Comparison of ENCODE assay signal across 8 cellular contexts in genomic region chr17:8125947-8126305, GRCh38. TPM values are rescaled to one million over a fixed set of nuclear protein-coding genes. Genes with fewer than 3 reads are reported as not detected.
A peak's percentile ranks its signal among the peaks of the same experiment; 100 is the strongest.
DNase-seq lines count a peak whose midpoint lies in the region; ATAC-seq and TF ChIP-seq lines count a peak whose summit lies in the region.

No MANE protein-coding gene starts in this region.

- H2BK5ac ChIP-seq in IMR-90 (ENCODE audit: low read depth, low read length, poor library complexity, severe bottlenecking), result no peak overlapping the region

- no peak for TF ChIP-seq POLR2A in IMR-90 (IDR thresholded peaks at IDR 0.05; ENCODE audit: low read depth, low read length)

- no peak overlapping the region for H3K4ac ChIP-seq in IMR-90 (ENCODE audit: low read depth, low read length)

- no peak overlapping the region for H3K14ac ChIP-seq in IMR-90 (replicated peaks; ENCODE audit: low read depth, low read length)

- H3K27ac Mint-ChIP-seq in Caco-2 (ENCODE audit: unreplicated experiment), result peak overlapping the region; percentile 64
- H3K27ac Mint-ChIP-seq in activated naive CD8-positive, alpha-beta T cell, result peak overlapping the region; percentile 95
- peak overlapping the region; percentile 75 for H3K27ac Mint-ChIP-seq in stimulated activated memory B cell treated with anti-CD40 and anti-IgM and Interleukin-4, amounts not matched to agents 10 μg/mL and 1 μg/mL and 100 μg/mL, for 72 hours

- no peaks in the 10 kb centered on the region for H3K9me3 ChIP-seq in Caco-2
- no peaks in the 10 kb centered on the region for H3K9me3 ChIP-seq in IMR-90 (ENCODE audit: control insufficient read depth, insufficient read depth, low read length)

- H3K27me3 ChIP-seq in Caco-2 (replicated peaks; ENCODE audit: control insufficient read depth, insufficient read depth, low read length) (no peaks in the 10 kb centered on the region; the same call in 1 of the 2 replicates), IMR-90 (ENCODE audit: control insufficient read depth, insufficient read depth, low read length) (no peaks in the 10 kb centered on the region)

- TF ChIP-seq CTCF in Caco-2 (IDR thresholded peaks at IDR 0.05; ENCODE audit: insufficient read depth in 1 of 2, low read depth in 1 of 2, low read length in 1 of 2, severe bottlenecking in 1 of 2, unreplicated experiment in 1 of 2) (no peak), IMR-90 (conservative IDR thresholded peaks at IDR 0.05; ENCODE audit: low read depth, low read length) (no peak)

- peaks cover 3% of the 10 kb centered on the region for H3K27me3 Mint-ChIP-seq in Caco-2 (ENCODE audit: insufficient read depth, unreplicated experiment)
- H3K27me3 Mint-ChIP-seq in activated naive CD8-positive, alpha-beta T cell, result peaks cover 4% of the 10 kb centered on the region
- H3K27me3 Mint-ChIP-seq in stimulated activated memory B cell treated with anti-CD40 and anti-IgM and Interleukin-4, amounts not matched to agents 10 μg/mL and 1 μg/mL and 100 μg/mL, for 72 hours, result peaks cover 79% of the 10 kb centered on the region

- peak overlapping the region; percentile 69; the same call in 1 of the 2 replicates for H3K23ac ChIP-seq in IMR-90 (ENCODE audit: low read depth, low read length)

- peaks cover 3% of the 10 kb centered on the region for H4K20me1 ChIP-seq in IMR-90 (ENCODE audit: insufficient read depth, low read length)

- no peak overlapping the region for H4K91ac ChIP-seq in IMR-90 (ENCODE audit: insufficient read depth, low read depth, low read length)

- no peaks in the 10 kb centered on the region; a peak in 1 of 4 replicates for H3K79me1 ChIP-seq in IMR-90 (ENCODE audit: low read depth in 1 of 2, low read length in 2 of 2)

- peaks cover 7% of the 10 kb centered on the region; the same call in 1 of the 2 replicates for H3K9me1 ChIP-seq in IMR-90 (ENCODE audit: insufficient read depth, low read length)

- H3K4me1 ChIP-seq in Caco-2 (no peaks in the 10 kb centered on the region; the same call in 1 of the 2 replicates), IMR-90 (ENCODE audit: control insufficient read depth, insufficient read depth, low read length) (peaks cover 8% of the 10 kb centered on the region)

- peaks cover 40% of the 10 kb centered on the region for H3K36me3 Mint-ChIP-seq in Caco-2 (ENCODE audit: insufficient read depth, unreplicated experiment)
- no peaks in the 10 kb centered on the region for H3K36me3 Mint-ChIP-seq in activated naive CD8-positive, alpha-beta T cell
- H3K36me3 Mint-ChIP-seq in stimulated activated memory B cell treated with anti-CD40 and anti-IgM and Interleukin-4, amounts not matched to agents 10 μg/mL and 1 μg/mL and 100 μg/mL, for 72 hours, result no peaks in the 10 kb centered on the region

- CTCF ChIA-PET in Caco-2 (lab: Charles Lee) (no interaction called here), IMR-90 (lab: Yijun Ruan, JAX) (no interaction called here)

- DNase-seq in Caco-2 (peak in 1 of 2 experiments; percentile 20), IMR-90 (no peak), T1000 (lab: John Stamatoyannopoulos, UW) (no peak), NCI-H2171 (lab: John Stamatoyannopoulos, UW) (no peak), kidney glomerular epithelial cell (lab: John Stamatoyannopoulos, UW) (no peak)

- peaks cover 29% of the 10 kb centered on the region for H3K4me1 Mint-ChIP-seq in Caco-2 (ENCODE audit: low read depth, unreplicated experiment)
- peaks cover 46% of the 10 kb centered on the region for H3K4me1 Mint-ChIP-seq in activated naive CD8-positive, alpha-beta T cell (ENCODE audit: low read depth)
- peaks cover 58% of the 10 kb centered on the region for H3K4me1 Mint-ChIP-seq in stimulated activated memory B cell treated with anti-CD40 and anti-IgM and Interleukin-4, amounts not matched to agents 10 μg/mL and 1 μg/mL and 100 μg/mL, for 72 hours

- H3K4me2 ChIP-seq in IMR-90 (ENCODE audit: low read depth, low read length), result peak overlapping the region; percentile 95

- peak overlapping the region; percentile 90 for H2AK9ac ChIP-seq in IMR-90 (replicated peaks; ENCODE audit: low read depth, low read length, poor library complexity)

- intact Hi-C loops in Caco-2 (cut with micrococcal nuclease; ENCODE audit: unreplicated experiment) (loop anchor here (2.0 kb wide), 2 partner anchors 13 to 33 kb away; no protein-coding TSS in a partner anchor), IMR-90 (cut with micrococcal nuclease) (loop anchor here (1.0 to 2.0 kb wide), 4 partner anchors 12 to 96 kb away; no protein-coding TSS in a partner anchor)

- no peak for TF ChIP-seq RAD21 in IMR-90 (IDR thresholded peaks at IDR 0.05; ENCODE audit: low read length)

- no peak overlapping the region; the same call in 1 of the 2 replicates for H2AK5ac ChIP-seq in IMR-90 (ENCODE audit: low read depth, low read length)

- H2BK15ac ChIP-seq in IMR-90 (ENCODE audit: low read depth, low read length), result no peak overlapping the region

- no peaks in the 10 kb centered on the region for H3K9me3 Mint-ChIP-seq in Caco-2 (ENCODE audit: unreplicated experiment)
- no peaks in the 10 kb centered on the region for H3K9me3 Mint-ChIP-seq in activated naive CD8-positive, alpha-beta T cell (ENCODE audit: low read depth)
- H3K9me3 Mint-ChIP-seq in stimulated activated memory B cell treated with anti-CD40 and anti-IgM and Interleukin-4, amounts not matched to agents 10 μg/mL and 1 μg/mL and 100 μg/mL, for 72 hours, result no peaks in the 10 kb centered on the region

- BruUV-seq in Caco-2 (replicated peaks; lab: Mats Ljungman, UMichigan) (no TSS peak), IMR-90 (replicated peaks; lab: Mats Ljungman, UMichigan) (no TSS peak)

- H3K56ac ChIP-seq in IMR-90 (ENCODE audit: extremely low read depth, insufficient read depth, low read length), result no peak overlapping the region

- in situ Hi-C loops in IMR-90 (cut with MboI; ENCODE audit: low sequenced_read_pairs), result no loop called here

- dilution Hi-C loops in IMR-90 (cut with HindIII; ENCODE audit: low sequenced_read_pairs, unreplicated experiment), result no loop called here

- POLR2A ChIA-PET in Caco-2 (lab: Charles Lee), result interaction anchor here (0.6 kb wide), 1 partner anchor 97 kb away, joined by 3 read pairs; no protein-coding TSS in a partner anchor
- POLR2A ChIA-PET in IMR-90 (lab: Charles Lee; ENCODE audit: unreplicated experiment), result no interaction called here

- H4K5ac ChIP-seq in IMR-90 (ENCODE audit: low read depth, low read length), result no peak overlapping the region

- no peak overlapping the region for H2BK20ac ChIP-seq in IMR-90 (ENCODE audit: low read depth, low read length)

- peak overlapping the region in 1 of 2 experiments; percentile 47; a peak in 1 of 4 replicates for H4K8ac ChIP-seq in IMR-90 (ENCODE audit: low read depth in 2 of 2, low read length in 2 of 2)

- peak overlapping the region; percentile 15; the same call in 1 of the 2 replicates for H3K9ac ChIP-seq in IMR-90 (ENCODE audit: low read depth, low read length)

- H3K4me3 ChIP-seq in Caco-2 (ENCODE audit: low read depth, low read length) (peak overlapping the region; percentile 54), IMR-90 (ENCODE audit: insufficient read depth, low read depth, low read length) (peak overlapping the region; percentile 69), iPS-11a (ENCODE audit: low read depth, low read length) (peak overlapping the region; percentile 52)

- peak overlapping the region; percentile 87 for H3K4me3 Mint-ChIP-seq in Caco-2 (ENCODE audit: unreplicated experiment)
- H3K4me3 Mint-ChIP-seq in activated naive CD8-positive, alpha-beta T cell, result peak overlapping the region; percentile 91
- peak overlapping the region; percentile 81 for H3K4me3 Mint-ChIP-seq in stimulated activated memory B cell treated with anti-CD40 and anti-IgM and Interleukin-4, amounts not matched to agents 10 μg/mL and 1 μg/mL and 100 μg/mL, for 72 hours

- 0 out of 2 replicates have a peak, but pooled peaks have one; percentile 0 for ATAC-seq in IMR-90 (ENCODE audit: low read depth)
- no peak for ATAC-seq in stimulated activated memory B cell treated with anti-CD40 and anti-IgM and Interleukin-4, amounts not matched to agents 10 μg/mL and 1 μg/mL and 100 μg/mL, for 72 hours

- H3K27ac ChIP-seq in IMR-90 (ENCODE audit: insufficient read depth, low read length), result no peak overlapping the region

- H3K36me3 ChIP-seq in Caco-2 (ENCODE audit: control insufficient read depth, insufficient read depth, low read length) (no peaks in the 10 kb centered on the region), IMR-90 (ENCODE audit: control insufficient read depth, insufficient read depth, low read length) (no peaks in the 10 kb centered on the region)

- H2AFZ ChIP-seq in IMR-90 (replicated peaks; ENCODE audit: low read length, poor library complexity), result peak overlapping the region; percentile 89

- 0% methylated on average over 1 of the region's 19 CpGs; no CpG with 5 or more reads in 1 of the 2 experiments for WGBS in IMR-90 (ENCODE audit: extremely low coverage in 2 of 2, insufficient read length in 1 of 2), 2 experiments

- no peak overlapping the region for H3K18ac ChIP-seq in IMR-90 (ENCODE audit: low read depth, low read length)

- H2BK120ac ChIP-seq in IMR-90 (ENCODE audit: low read depth, low read length), result no peak overlapping the region

RNA-seq across cellular contexts. Expression of gene HES7, which starts 2.0 kb away (rescaled TPM):
- total RNA-seq in Caco-2 (2022) (not detected in 2 replicates), IMR-90 (2012; rRNA removed) (not detected in 2 replicates)
- 0.43 and 0.56 TPM in 2 replicates for polyA plus RNA-seq in IMR-90 (2012; rRNA removed)
- polyA plus RNA-seq in IMR-90 (2012; cell fraction: cytosol; rRNA removed), result 0.66 and 1.9 TPM in 2 replicates
- 1.8 and 4.2 TPM in 2 replicates for polyA plus RNA-seq in IMR-90 (2012; cell fraction: nucleus; rRNA removed; ENCODE audit: low replicate concordance)

RNA-seq across cellular contexts. Expression of gene ALOXE3, which starts 7.6 kb away (rescaled TPM):
- total RNA-seq in Caco-2 (2022) (not detected in 2 replicates), IMR-90 (2012; rRNA removed) (under 0.01 TPM in 2 replicates)
- 0.19 and 0.26 TPM in 2 replicates for polyA plus RNA-seq in IMR-90 (2012; rRNA removed)
- polyA plus RNA-seq in IMR-90 (2012; cell fraction: cytosol; rRNA removed), result 0.06 and 0.19 TPM in 2 replicates
- polyA plus RNA-seq in IMR-90 (2012; cell fraction: nucleus; rRNA removed; ENCODE audit: low replicate concordance), result 0.52 and 0.83 TPM in 2 replicates

RNA-seq across cellular contexts. Expression of gene PER1, which starts 26.3 kb away (rescaled TPM):
- total RNA-seq in Caco-2 (2022) (10.6 and 10.8 TPM in 2 replicates), IMR-90 (2012; rRNA removed) (1.7 and 3.4 TPM in 2 replicates)
- polyA plus RNA-seq in IMR-90 (2012; rRNA removed), result 10.5 and 11.5 TPM in 2 replicates
- polyA plus RNA-seq in IMR-90 (2012; cell fraction: cytosol; rRNA removed), result 4.8 and 6.2 TPM in 2 replicates
- polyA plus RNA-seq in IMR-90 (2012; cell fraction: nucleus; rRNA removed; ENCODE audit: low replicate concordance), result 230 and 249 TPM in 2 replicates

RNA-seq across cellular contexts. Expression of gene VAMP2, which starts 36.8 kb away (rescaled TPM):
- 10.5 and 12.2 TPM in 2 replicates for total RNA-seq in Caco-2 (2022)
- total RNA-seq in IMR-90 (2012; rRNA removed), result 2.2 and 2.3 TPM in 2 replicates
- 27.3 and 33.3 TPM in 2 replicates for polyA plus RNA-seq in IMR-90 (2012; rRNA removed)
- polyA plus RNA-seq in IMR-90 (2012; cell fraction: cytosol; rRNA removed), result 14.0 and 29.1 TPM in 2 replicates
- 68.1 and 141 TPM in 2 replicates for polyA plus RNA-seq in IMR-90 (2012; cell fraction: nucleus; rRNA removed; ENCODE audit: low replicate concordance)

RNA-seq across cellular contexts. Expression of gene ALOX12B, which starts 38.4 kb away (rescaled TPM):
- total RNA-seq in Caco-2 (2022) (0.34 and 0.39 TPM in 2 replicates), IMR-90 (2012; rRNA removed) (not detected in 2 replicates)
- not detected in 2 replicates for polyA plus RNA-seq in IMR-90 (2012; rRNA removed)
- not detected in 2 replicates for polyA plus RNA-seq in IMR-90 (2012; cell fraction: cytosol; rRNA removed)
- polyA plus RNA-seq in IMR-90 (2012; cell fraction: nucleus; rRNA removed; ENCODE audit: low replicate concordance), result not detected in 2 replicates
